In genomic region chr1:116375165-116375883, GRCh38 we compare ENCODE assay signal across 8 cellular contexts. TPM values are rescaled to one million over a fixed set of nuclear protein-coding genes. Genes with fewer than 3 reads are reported as not detected.
DNase-seq lines count a peak whose midpoint lies in the region; ATAC-seq and TF ChIP-seq lines count a peak whose summit lies in the region.

No MANE protein-coding gene starts in this region.

- H3F3A ChIP-seq in SK-N-SH (replicated peaks; ENCODE audit: insufficient read depth), result peaks cover 40% of the 10 kb centered on the region

- POLR2A ChIA-PET in SK-N-SH (lab: Yijun Ruan, JAX), result interaction anchor here (1.0 kb wide), 2 partner anchors 43 to 236 kb away, joined by 3 to 4 read pairs; no protein-coding TSS in a partner anchor

- peaks cover 57% of the 10 kb centered on the region for H3K4me1 Mint-ChIP-seq in activated T-helper 1 cell treated with anti-CD3 and anti-CD28 coated beads, Interleukin-12 subunit alpha, Interleukin-12 subunit beta, Interleukin-2, Interleukin-4 antibody, amounts not matched to agents 30 ng/mL and 10 ng/mL and 1 ng/mL, durations not matched to agents 14 hours and 24 hours and 36 hours (ENCODE audit: low read depth)
- H3K4me1 Mint-ChIP-seq in stimulated activated naive CD8-positive, alpha-beta T cell treated with anti-CD3 and anti-CD28 coated beads, Interleukin-15, amount 100 ng/mL, for 72 hours, result peaks cover 69% of the 10 kb centered on the region

- 73% methylated on average over 8 of the region's 8 CpGs for WGBS in SK-N-SH (ENCODE audit: low lambda C conversion rate)

- CTCF ChIA-PET in SK-N-SH (lab: Yijun Ruan, JAX), result interaction anchor here (0.8 to 4.7 kb wide), 5 partner anchors 8 to 236 kb away, joined by 3 to 30 read pairs (median 4); no protein-coding TSS in a partner anchor

- TF ChIP-seq EP300 in SK-N-SH (IDR thresholded peaks at IDR 0.05; ENCODE audit: borderline replicate concordance in 1 of 2, low read depth in 1 of 2, low read length in 1 of 2), result no peak

- no peak for TF ChIP-seq RAD21 in SK-N-SH (IDR thresholded peaks at IDR 0.05; ENCODE audit: low read length)

- no peak overlapping the region for H2AFZ ChIP-seq in SK-N-SH (ENCODE audit: low read depth)

- ATAC-seq in SK-N-SH treated with all-trans-retinoic acid at 6 μM for 48 hours, result no peak
- no peak for ATAC-seq in stimulated activated naive CD8-positive, alpha-beta T cell treated with anti-CD3 and anti-CD28 coated beads, Interleukin-15, amount 100 ng/mL, for 72 hours

- no peaks in the 10 kb centered on the region for H3K36me3 ChIP-seq in SK-N-SH (replicated peaks in 1 of 2; ENCODE audit: control insufficient read depth in 1 of 2, insufficient read depth in 2 of 2, low read length in 1 of 2)

- peaks cover 14% of the 10 kb centered on the region for H3K36me3 Mint-ChIP-seq in activated T-helper 1 cell treated with anti-CD3 and anti-CD28 coated beads, Interleukin-12 subunit alpha, Interleukin-12 subunit beta, Interleukin-2, Interleukin-4 antibody, amounts not matched to agents 30 ng/mL and 10 ng/mL and 1 ng/mL, durations not matched to agents 14 hours and 24 hours and 36 hours (ENCODE audit: low read depth)

- H3K4me3 ChIP-seq in SK-N-SH (ENCODE audit: low read depth in 2 of 2, low read length in 1 of 2) (peak overlapping the region; percentile 60 to 71; a peak in 3 of 4 replicates), iPS-18c (ENCODE audit: insufficient read depth, low read depth, low read length) (peak overlapping the region; percentile 76)

- H3K27ac Mint-ChIP-seq in activated T-helper 1 cell treated with anti-CD3 and anti-CD28 coated beads, Interleukin-12 subunit alpha, Interleukin-12 subunit beta, Interleukin-2, Interleukin-4 antibody, amounts not matched to agents 30 ng/mL and 10 ng/mL and 1 ng/mL, durations not matched to agents 14 hours and 24 hours and 36 hours, result peak overlapping the region; percentile 89
- peak overlapping the region; percentile 93 to 94 for H3K27ac Mint-ChIP-seq in stimulated activated naive CD8-positive, alpha-beta T cell treated with anti-CD3 and anti-CD28 coated beads, Interleukin-15, amount 100 ng/mL, for 72 hours

- peak overlapping the region; percentile 84; the same call in 1 of the 2 replicates for H3K9ac ChIP-seq in SK-N-SH

- no peaks in the 10 kb centered on the region for H3K27me3 ChIP-seq in SK-N-SH (ENCODE audit: insufficient read depth)

- H3K4me1 ChIP-seq in SK-N-SH (ENCODE audit: control insufficient read depth in 1 of 2, insufficient read depth in 2 of 2, low read depth in 1 of 2, low read length in 1 of 2), result peaks cover 35 to 47% of the 10 kb centered on the region in 2 experiments

- H3K9me2 ChIP-seq in SK-N-SH, result no peaks in the 10 kb centered on the region

- intact Hi-C loops in activated T-helper 1 cell treated with anti-CD3 and anti-CD28 coated beads, Interleukin-12 subunit alpha, Interleukin-12 subunit beta, Interleukin-2, Interleukin-4 antibody, amounts not matched to agents 30 ng/mL and 10 ng/mL and 1 ng/mL, durations not matched to agents 14 hours and 24 hours and 36 hours (cut with micrococcal nuclease), result loop anchor here (5.0 to 10.0 kb wide), 6 partner anchors 387 to 1287 kb away; partner anchors contain the start of genes CD101 and MAN1A2

- H3K4me2 ChIP-seq in SK-N-SH, result peak overlapping the region; percentile 89

- H3K9me3 Mint-ChIP-seq in activated T-helper 1 cell treated with anti-CD3 and anti-CD28 coated beads, Interleukin-12 subunit alpha, Interleukin-12 subunit beta, Interleukin-2, Interleukin-4 antibody, amounts not matched to agents 30 ng/mL and 10 ng/mL and 1 ng/mL, durations not matched to agents 14 hours and 24 hours and 36 hours, result no peaks in the 10 kb centered on the region
- H3K9me3 Mint-ChIP-seq in stimulated activated naive CD8-positive, alpha-beta T cell treated with anti-CD3 and anti-CD28 coated beads, Interleukin-15, amount 100 ng/mL, for 72 hours, result no peaks in the 10 kb centered on the region

- peaks cover 10% of the 10 kb centered on the region; the same call in 1 of the 2 replicates for H4K20me1 ChIP-seq in SK-N-SH (ENCODE audit: insufficient read depth)

- peaks cover 61% of the 10 kb centered on the region for H3K79me2 ChIP-seq in SK-N-SH (ENCODE audit: insufficient read depth)

- peaks cover 6% of the 10 kb centered on the region for H3K27me3 Mint-ChIP-seq in activated T-helper 1 cell treated with anti-CD3 and anti-CD28 coated beads, Interleukin-12 subunit alpha, Interleukin-12 subunit beta, Interleukin-2, Interleukin-4 antibody, amounts not matched to agents 30 ng/mL and 10 ng/mL and 1 ng/mL, durations not matched to agents 14 hours and 24 hours and 36 hours (ENCODE audit: insufficient read depth)
- no peaks in the 10 kb centered on the region for H3K27me3 Mint-ChIP-seq in stimulated activated naive CD8-positive, alpha-beta T cell treated with anti-CD3 and anti-CD28 coated beads, Interleukin-15, amount 100 ng/mL, for 72 hours

- peak overlapping the region; percentile 95 for H3K4me3 Mint-ChIP-seq in activated T-helper 1 cell treated with anti-CD3 and anti-CD28 coated beads, Interleukin-12 subunit alpha, Interleukin-12 subunit beta, Interleukin-2, Interleukin-4 antibody, amounts not matched to agents 30 ng/mL and 10 ng/mL and 1 ng/mL, durations not matched to agents 14 hours and 24 hours and 36 hours
- H3K4me3 Mint-ChIP-seq in stimulated activated naive CD8-positive, alpha-beta T cell treated with anti-CD3 and anti-CD28 coated beads, Interleukin-15, amount 100 ng/mL, for 72 hours, result peak overlapping the region; percentile 93 to 99

- TF ChIP-seq CTCF in SK-N-SH (IDR thresholded peaks at IDR 0.05), result no peak

- DNase-seq in SK-N-SH (no peak), NCI-H2029 treated with DMSO at 0.1 percent for 48 hours (lab: John Stamatoyannopoulos, UW) (no peak), NCI-H1930 (lab: John Stamatoyannopoulos, UW) (no peak), NCI-H187 (lab: John Stamatoyannopoulos, UW) (no peak)
- DNase-seq in activated T-helper 1 cell treated with anti-CD3 and anti-CD28 coated beads, Interleukin-12 subunit alpha, Interleukin-12 subunit beta, Interleukin-2, Interleukin-4 antibody, amounts not matched to agents 30 ng/mL and 10 ng/mL and 1 ng/mL, durations not matched to agents 14 hours and 24 hours and 36 hours (ENCODE audit: low spot score), result no peak
- DNase-seq in stimulated activated naive CD8-positive, alpha-beta T cell treated with anti-CD3 and anti-CD28 coated beads, Interleukin-15, amount 100 ng/mL, for 72 hours, result no peak

- H3K27ac ChIP-seq in SK-N-SH (ENCODE audit: low read depth in 2 of 2, low read length in 1 of 2), result peak overlapping the region; percentile 84 to 98; a peak in 3 of 4 replicates

- no peaks in the 10 kb centered on the region for H3K9me3 ChIP-seq in SK-N-SH
- H3K9me3 ChIP-seq in iPS-18c (ENCODE audit: control insufficient read depth, insufficient read depth, low read length), result no peaks in the 10 kb centered on the region

TF ChIP-seq in SK-N-SH, 30 proteins besides CTCF, POLR2A, EP300 and RAD21 (continues in another document):
- TF ChIP-seq JUND (IDR thresholded peaks at IDR 0.05) (no peak), GABPA (IDR thresholded peaks at IDR 0.05; ENCODE audit: low read depth) (no peak), RXRA (IDR thresholded peaks at IDR 0.05; ENCODE audit: borderline replicate concordance, low read depth) (no peak), YY1 (IDR thresholded peaks at IDR 0.05; ENCODE audit: low read depth) (no peak), RCOR1 (IDR thresholded peaks at IDR 0.05; ENCODE audit: low read length) (no peak), TEAD4 (IDR thresholded peaks at IDR 0.05; ENCODE audit: borderline replicate concordance, insufficient read depth) (no peak)
- TF ChIP-seq, protein P1, sequence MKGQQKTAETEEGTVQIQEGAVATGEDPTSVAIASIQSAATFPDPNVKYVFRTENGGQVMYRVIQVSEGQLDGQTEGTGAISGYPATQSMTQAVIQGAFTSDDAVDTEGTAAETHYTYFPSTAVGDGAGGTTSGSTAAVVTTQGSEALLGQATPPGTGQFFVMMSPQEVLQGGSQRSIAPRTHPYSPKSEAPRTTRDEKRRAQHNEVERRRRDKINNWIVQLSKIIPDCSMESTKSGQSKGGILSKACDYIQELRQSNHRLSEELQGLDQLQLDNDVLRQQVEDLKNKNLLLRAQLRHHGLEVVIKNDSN (IDR thresholded peaks at IDR 0.05; ENCODE audit: borderline replicate concordance, low read depth), result no peak

TF ChIP-seq in SK-N-SH treated with all-trans-retinoic acid at 6 μM for 48 hours, 23 proteins besides CTCF, POLR2A, EP300 and RAD21:
- TF ChIP-seq SNAI2 (CRISPR knock-in tag; IDR thresholded peaks at IDR 0.05) (no peak), OSR1 (CRISPR knock-in tag; IDR thresholded peaks at IDR 0.05) (no peak)

RNA-seq across cellular contexts. Expression of gene ATP1A1, which starts 2.3 kb away (rescaled TPM):
- polyA plus RNA-seq in SK-N-SH (2012; rRNA removed), result 233 and 235 TPM in 2 replicates
- 188 and 230 TPM in 2 replicates for polyA plus RNA-seq in SK-N-SH (2012; cell fraction: cytosol; rRNA removed)
- polyA plus RNA-seq in SK-N-SH (2012; cell fraction: nucleus; rRNA removed), result 183 and 211 TPM in 2 replicates
- 238 and 240 TPM in 2 replicates for total RNA-seq in activated T-helper 1 cell treated with anti-CD3 and anti-CD28 coated beads, Interleukin-12 subunit alpha, Interleukin-12 subunit beta, Interleukin-2, Interleukin-4 antibody, amounts not matched to agents 30 ng/mL and 10 ng/mL and 1 ng/mL, durations not matched to agents 14 hours and 24 hours and 36 hours
